Comparison of ENCODE assay signal across 10 cellular contexts in the genomic region with DNA sequence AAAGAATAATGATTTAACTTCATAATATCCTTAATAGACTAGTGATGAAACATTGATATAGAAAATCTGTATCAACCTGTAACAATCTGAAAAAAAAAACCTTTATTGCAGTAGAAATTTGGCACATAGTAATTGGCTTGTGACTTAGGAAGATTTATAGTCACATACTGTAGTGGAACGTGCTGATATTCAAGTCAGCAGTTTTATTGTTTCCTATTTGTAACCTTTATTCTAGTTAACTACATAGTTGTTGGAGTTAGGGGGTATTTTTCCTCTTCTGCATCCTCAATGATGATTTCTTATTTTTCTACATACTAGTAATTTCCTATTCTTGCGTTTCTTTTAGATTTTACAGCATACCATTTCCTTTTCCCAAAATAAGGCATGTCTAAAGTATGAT. TPM values are rescaled to one million over a fixed set of nuclear protein-coding genes. Genes with fewer than 3 reads are reported as not detected.
"Had no signal": no experiment of that assay in that cellular context is flagged by ENCODE, and none has a peak within 500 bp of the region (broad histone marks: within the 10 kb centered on the region; RNA-seq: fewer than 3 reads in every experiment).

No MANE protein-coding gene starts in this region.

- H3K4me3 ChIP-seq: GM23248, HAP-1 had no signal

- DNase-seq: GM23248, GOT3, H7, HFFc6, KG1 had no signal

- H3K4me3 Mint-ChIP-seq: HFFc6, IgD-negative memory B cell had no signal

- FAIRE-seq: HepG2 had no signal

- ATAC-seq: HCT116, HepG2 had no signal

- H3K9ac ChIP-seq: GM23248 had no signal

- H3K27me3 Mint-ChIP-seq: IgD-negative memory B cell had no signal

- H3K27ac ChIP-seq: GM23248, HL-60 had no signal

- H3K27ac Mint-ChIP-seq: HFFc6, IgD-negative memory B cell had no signal

- H2AFZ ChIP-seq: GM23248 had no signal

RNA-seq across cellular contexts. Expression of gene LRRC70, which starts 14.5 kb away (rescaled TPM):
- polyA plus RNA-seq: IgD-negative memory B cell had no signal
